13 cellular contexts compared by ENCODE assay signal in genomic region chr1:214107322-214108096, GRCh38.
DNase-seq lines count a peak whose midpoint lies in the region; ATAC-seq and TF ChIP-seq lines count a peak whose summit lies in the region.
"Had no signal": no experiment of that assay in that cellular context is flagged by ENCODE, and none has a peak within 500 bp of the region (broad histone marks: within the 10 kb centered on the region; RNA-seq: fewer than 3 reads in every experiment).

No MANE protein-coding gene starts in this region.

- H3K79me2 ChIP-seq in GM23338 (replicated peaks; ENCODE audit: insufficient read depth) = no peaks in the 10 kb centered on the region

- 13 to 20% methylated on average over 23 to 25 of the region's 25 CpGs for WGBS in body of pancreas, 2 donors
- WGBS in esophagus squamous epithelium, 2 donors = 26 to 38% methylated on average over 10 to 23 of the region's 25 CpGs

- in situ Hi-C loops in gastrocnemius medialis (cut with MboI; ENCODE audit: low sequenced_read_pairs in 4 of 4) = no loop called here

- no peaks in the 10 kb centered on the region for H3K9me3 ChIP-seq in body of pancreas
- no peaks in the 10 kb centered on the region for H3K9me3 ChIP-seq in gastrocnemius medialis
- no peaks in the 10 kb centered on the region for H3K9me3 ChIP-seq in esophagus squamous epithelium
- H3K9me3 ChIP-seq: ascending aorta had no signal

- H3K4me3 ChIP-seq in GM23338 = no peak overlapping the region
- no peak overlapping the region for H3K4me3 ChIP-seq in body of pancreas
- peak overlapping the region; percentile 29 to 48 (median 34) for H3K4me3 ChIP-seq in gastrocnemius medialis
- peak overlapping the region in 2 of 4 donors; percentile 28 to 50 for H3K4me3 ChIP-seq in esophagus squamous epithelium
- H3K4me3 ChIP-seq: GM12878 had no signal

- no peaks in the 10 kb centered on the region for H3K27me3 Mint-ChIP-seq in GM23338 (ENCODE audit: insufficient read depth, low read depth, poor library complexity)
- peaks cover 0 to 6% (median 0%) of the 10 kb centered on the region in 3 donors for H3K27me3 Mint-ChIP-seq in CD14-positive monocyte (ENCODE audit: low read depth in 3 of 3)
- H3K27me3 Mint-ChIP-seq in natural killer cell treated with Interleukin-12 subunit alpha and Interleukin-12 subunit beta and Interleukin-15 and Interleukin-18, amount 100 ng/mL, for 72 hours = peaks cover 0 to 7% of the 10 kb centered on the region in 2 donors

- H3F3A ChIP-seq in GM23338 (replicated peaks; ENCODE audit: low read depth) = no peaks in the 10 kb centered on the region

- peak; percentile 13 for DNase-seq in GM23338 (ENCODE audit: low spot score)
- peak; percentile 33 to 58 (median 46) for DNase-seq in body of pancreas
- peak; percentile 70 for DNase-seq in left ventricle myocardium superior
- DNase-seq in gastrocnemius medialis = no peak
- no peak for DNase-seq in CD14-positive monocyte (ENCODE audit: low spot score)
- no peak for DNase-seq in natural killer cell treated with Interleukin-12 subunit alpha and Interleukin-12 subunit beta and Interleukin-15 and Interleukin-18, amount 100 ng/mL, for 72 hours (ENCODE audit: low spot score)
- no peak for DNase-seq in stimulated activated CD4-positive, alpha-beta T cell treated with anti-CD3 and anti-CD28 coated beads, Interleukin-2, amount 100 ng/mL, for 48 hours
- DNase-seq in esophagus squamous epithelium (lab: John Stamatoyannopoulos, UW) = no peak
- DNase-seq: NCI-H1694; stimulated activated CD4-positive, alpha-beta T cell treated with anti-CD3 and anti-CD28 coated beads, Interleukin-12 subunit alpha, Interleukin-12 subunit beta, amount 100 ng/mL, for 4 hours had no signal

- H3K4me1 Mint-ChIP-seq in GM23338 (peaks cover 15% of the 10 kb centered on the region; the same call in 2 of the 3 replicates), CD14-positive monocyte (peaks cover 2% of the 10 kb centered on the region)
- no peaks in the 10 kb centered on the region for H3K4me1 Mint-ChIP-seq in natural killer cell treated with Interleukin-12 subunit alpha and Interleukin-12 subunit beta and Interleukin-15 and Interleukin-18, amount 100 ng/mL, for 72 hours (ENCODE audit: low read depth in 2 of 2)
- H3K4me1 Mint-ChIP-seq: memory B cell had no signal

- H2AFZ ChIP-seq in GM23338 = peak overlapping the region; percentile 91

- H3K27ac ChIP-seq in GM23338 (ENCODE audit: low read depth) (no peak overlapping the region), body of pancreas (peak overlapping the region; percentile 47 to 82 (median 68)), gastrocnemius medialis (peak overlapping the region in 1 of 4 donors; percentile 4), esophagus squamous epithelium (no peak overlapping the region)
- H3K27ac ChIP-seq: ascending aorta had no signal

- H3K4me2 ChIP-seq in GM23338 = no peak overlapping the region

- H3K9me2 ChIP-seq in GM23338 (ENCODE audit: insufficient read depth) = peaks cover 9% of the 10 kb centered on the region; the same call in 1 of the 2 replicates

- H3K27me3 ChIP-seq in GM23338 (ENCODE audit: insufficient read depth) (no peaks in the 10 kb centered on the region), body of pancreas (no peaks in the 10 kb centered on the region), gastrocnemius medialis (no peaks in the 10 kb centered on the region), esophagus squamous epithelium (peaks cover 0 to 3% (median 0%) of the 10 kb centered on the region in 4 donors)
- H3K27me3 ChIP-seq: ascending aorta had no signal

- H3K9me3 Mint-ChIP-seq in GM23338 = no peaks in the 10 kb centered on the region; the same call in 2 of the 3 replicates
- peaks cover 0 to 5% (median 2%) of the 10 kb centered on the region in 7 donors for H3K9me3 Mint-ChIP-seq in CD14-positive monocyte
- no peaks in the 10 kb centered on the region for H3K9me3 Mint-ChIP-seq in natural killer cell treated with Interleukin-12 subunit alpha and Interleukin-12 subunit beta and Interleukin-15 and Interleukin-18, amount 100 ng/mL, for 72 hours

- H3K4me1 ChIP-seq in GM23338 (ENCODE audit: insufficient read depth) (peaks cover 4% of the 10 kb centered on the region; the same call in 1 of the 2 replicates), body of pancreas (peaks cover 7% of the 10 kb centered on the region), gastrocnemius medialis (no peaks in the 10 kb centered on the region), esophagus squamous epithelium (no peaks in the 10 kb centered on the region)
- H3K4me1 ChIP-seq: ascending aorta had no signal

- intact Hi-C loops in body of pancreas (cut with DNase I) = no loop called here
- intact Hi-C loops in left ventricle myocardium superior (cut with micrococcal nuclease) = loop anchor here (10.0 kb wide), 1 partner anchor 113 kb away; no protein-coding TSS in a partner anchor
- intact Hi-C loops in gastrocnemius medialis (cut with DNase I; ENCODE audit: low total_unique reads) = no loop called here
- intact Hi-C loops in CD14-positive monocyte (cut with micrococcal nuclease) = no loop called here
- intact Hi-C loops in esophagus squamous epithelium (cut with DNase I) = no loop called here

- ATAC-seq in GM23338 = peak; percentile 79
- peak; percentile 81 for ATAC-seq in body of pancreas
- ATAC-seq in left ventricle myocardium superior = peak; percentile 95
- ATAC-seq in gastrocnemius medialis = no peak
- no peak for ATAC-seq in natural killer cell treated with Interleukin-12 subunit alpha and Interleukin-12 subunit beta and Interleukin-15 and Interleukin-18, amount 100 ng/mL, for 72 hours
- ATAC-seq: GM12878 had no signal

- TF ChIP-seq CTCF in GM23338 (conservative IDR thresholded peaks at IDR 0.05; ENCODE audit: low read depth in 2 of 2) (no peak), body of pancreas (IDR thresholded peaks at IDR 0.05) (no peak), gastrocnemius medialis (IDR thresholded peaks at IDR 0.05 in 4 of 5, conservative IDR thresholded peaks at IDR 0.05 in 1 of 5) (no peak), CD14-positive monocyte (IDR thresholded peaks at IDR 0.05) (no peak), esophagus squamous epithelium (IDR thresholded peaks at IDR 0.05) (no peak)

- no peaks in the 10 kb centered on the region for H3K36me3 Mint-ChIP-seq in GM23338 (ENCODE audit: low read depth)
- no peaks in the 10 kb centered on the region for H3K36me3 Mint-ChIP-seq in CD14-positive monocyte
- no peaks in the 10 kb centered on the region for H3K36me3 Mint-ChIP-seq in natural killer cell treated with Interleukin-12 subunit alpha and Interleukin-12 subunit beta and Interleukin-15 and Interleukin-18, amount 100 ng/mL, for 72 hours
- H3K36me3 Mint-ChIP-seq: memory B cell had no signal

- H3K4me3 Mint-ChIP-seq in GM23338 (no peak overlapping the region), CD14-positive monocyte (peak overlapping the region in 1 of 2 donors; percentile 4)
- H3K4me3 Mint-ChIP-seq in natural killer cell treated with Interleukin-12 subunit alpha and Interleukin-12 subunit beta and Interleukin-15 and Interleukin-18, amount 100 ng/mL, for 72 hours = no peak overlapping the region
- H3K4me3 Mint-ChIP-seq: memory B cell had no signal

- H4K20me1 ChIP-seq in GM23338 (replicated peaks; ENCODE audit: insufficient read depth) = no peaks in the 10 kb centered on the region

- H3K36me3 ChIP-seq in GM23338 (ENCODE audit: insufficient read depth) = no peaks in the 10 kb centered on the region
- H3K36me3 ChIP-seq in body of pancreas (replicated peaks in 1 of 2; ENCODE audit: insufficient read depth in 1 of 2, low read depth in 2 of 2) = no peaks in the 10 kb centered on the region
- H3K36me3 ChIP-seq in gastrocnemius medialis = no peaks in the 10 kb centered on the region
- H3K36me3 ChIP-seq in esophagus squamous epithelium = no peaks in the 10 kb centered on the region
- H3K36me3 ChIP-seq: ascending aorta had no signal

- no peak overlapping the region for H3K27ac Mint-ChIP-seq in GM23338
- H3K27ac Mint-ChIP-seq in CD14-positive monocyte = no peak overlapping the region
- H3K27ac Mint-ChIP-seq in natural killer cell treated with Interleukin-12 subunit alpha and Interleukin-12 subunit beta and Interleukin-15 and Interleukin-18, amount 100 ng/mL, for 72 hours = no peak overlapping the region
- H3K27ac Mint-ChIP-seq: memory B cell had no signal

- TF ChIP-seq POLR2A in body of pancreas (IDR thresholded peaks at IDR 0.05) (peak in 1 of 3 donors; percentile 11), gastrocnemius medialis (IDR thresholded peaks at IDR 0.05) (no peak), esophagus squamous epithelium (IDR thresholded peaks at IDR 0.05) (no peak)

TF ChIP-seq in GM23338, 12 proteins besides CTCF, POLR2A, EP300 and RAD21 (continues in another document):
- TF ChIP-seq JUNB (IDR thresholded peaks at IDR 0.05; ENCODE audit: unreplicated experiment) (no peak), ZNF114 (CRISPR knock-in tag; IDR thresholded peaks at IDR 0.05) (no peak), NANOG (IDR thresholded peaks at IDR 0.05; ENCODE audit: borderline replicate concordance) (no peak), REST (IDR thresholded peaks at IDR 0.05; ENCODE audit: unreplicated experiment) (no peak), POLR2AphosphoS5 (IDR thresholded peaks at IDR 0.05; ENCODE audit: low read depth) (no peak), EZH2phosphoT487 (IDR thresholded peaks at IDR 0.05; ENCODE audit: unreplicated experiment) (no peak), ZNF331 (CRISPR knock-in tag; IDR thresholded peaks at IDR 0.05; ENCODE audit: low read depth) (no peak)

Comparison
In these comparisons a context has a peak if more than half of its experiments do, and no peak if none do; other contexts are left out.
1. ATAC-seq: peak in GM23338 (single experiment), body of pancreas (single experiment) and left ventricle myocardium superior (single experiment); none in gastrocnemius medialis (0 of 2) and natural killer cell treated with Interleukin-12 subunit alpha and Interleukin-12 subunit beta and Interleukin-15 and Interleukin-18, amount 100 ng/mL, for 72 hours (0 of 2).
2. DNase-seq: peak in GM23338 (single experiment), body of pancreas (4 of 4) and left ventricle myocardium superior (single experiment); none in gastrocnemius medialis (0 of 2), CD14-positive monocyte (single experiment), natural killer cell treated with Interleukin-12 subunit alpha and Interleukin-12 subunit beta and Interleukin-15 and Interleukin-18, amount 100 ng/mL, for 72 hours (single experiment), stimulated activated CD4-positive, alpha-beta T cell treated with anti-CD3 and anti-CD28 coated beads, Interleukin-2, amount 100 ng/mL, for 48 hours (0 of 2) and esophagus squamous epithelium (single experiment).
3. H3K27ac ChIP-seq: peak in body of pancreas (4 of 4); none in GM23338 (single experiment) and esophagus squamous epithelium (0 of 4).
4. H3K4me3 ChIP-seq: peak in gastrocnemius medialis (4 of 4); none in GM23338 (single experiment) and body of pancreas (0 of 2).